ENCODE assay signal across 20 cellular contexts in the genomic region with DNA sequence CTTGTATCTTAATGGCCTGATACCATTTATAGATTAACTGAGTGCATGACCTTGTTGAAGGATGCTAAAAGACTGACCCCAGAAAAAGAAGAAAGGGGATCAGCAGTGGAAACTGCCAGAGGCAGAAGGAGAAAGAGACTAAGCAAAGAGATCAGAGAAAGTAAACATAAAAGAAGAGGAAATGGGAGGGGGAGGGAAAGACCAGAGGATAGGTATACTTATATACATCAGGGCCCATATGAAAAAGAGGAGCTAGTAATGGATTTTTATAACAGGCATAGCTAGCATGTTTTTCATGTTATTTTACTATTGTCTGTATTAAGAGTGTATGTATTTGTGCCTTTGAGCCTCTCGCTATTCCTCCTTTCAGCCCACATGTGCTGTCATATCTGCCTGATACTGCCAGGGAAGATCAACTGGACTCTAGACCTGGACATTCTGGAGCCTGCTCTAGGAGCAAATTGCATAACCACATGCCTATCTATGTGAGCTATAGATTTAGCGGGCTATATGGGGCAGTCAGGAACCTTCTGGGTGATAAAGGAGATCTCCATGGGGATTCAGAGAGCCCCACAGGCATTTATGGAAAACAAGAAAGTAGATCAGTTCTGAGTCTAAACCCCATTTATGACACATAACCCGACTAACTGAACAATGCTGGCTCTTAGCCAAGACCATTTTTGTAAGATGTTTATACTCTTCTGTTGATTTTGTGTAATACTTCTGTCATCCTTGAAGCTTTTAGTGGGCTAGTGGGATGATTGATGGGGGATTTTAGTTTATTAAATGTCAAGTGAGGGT. TPM values are rescaled to one million over a fixed set of nuclear protein-coding genes. Genes with fewer than 3 reads are reported as not detected.
DNase-seq lines count a peak whose midpoint lies in the region; ATAC-seq, FAIRE-seq and TF ChIP-seq lines count a peak whose summit lies in the region.
"Had no signal": no experiment of that assay in that cellular context is flagged by ENCODE, and none has a peak within 500 bp of the region (broad histone marks: within the 10 kb centered on the region; RNA-seq: fewer than 3 reads in every experiment).

No MANE protein-coding gene starts in this region.

- no peak for FAIRE-seq in GM12878 (lab: Jason Lieb, UNC)
- FAIRE-seq: GM12891, kidney had no signal

- H3K4me3 ChIP-seq in GM12878 = no peak overlapping the region
- no peak overlapping the region for H3K4me3 ChIP-seq in right lobe of liver
- H3K4me3 ChIP-seq: smooth muscle cell had no signal

- no peak overlapping the region for H3K4me2 ChIP-seq in GM12878 (ENCODE audit: control insufficient read depth, insufficient read depth)
- H3K4me2 ChIP-seq: smooth muscle cell had no signal

- no peak overlapping the region for H2AFZ ChIP-seq in GM12878 (ENCODE audit: control insufficient read depth, low read depth, low read length)

- BruUV-seq in GM12878 (replicated peaks; lab: Mats Ljungman, UMichigan) = no TSS peak

- POLR2A ChIA-PET in GM12878 (lab: Charles Lee) = no interaction called here

- TF ChIP-seq EP300 in Ishikawa (IDR thresholded peaks at IDR 0.05; ENCODE audit: borderline replicate concordance) = no peak
- TF ChIP-seq EP300 in GM12878 (IDR thresholded peaks at IDR 0.05; ENCODE audit: borderline replicate concordance in 1 of 2, control insufficient read depth in 1 of 2, low read depth in 2 of 2, low read length in 2 of 2) = no peak

- in situ Hi-C loops in GM12878 (cut with MboI) = no loop called here

- 43% methylated on average over 3 of the region's 3 CpGs for WGBS in GM12878 (ENCODE audit: insufficient coverage, insufficient replicate concordance, low lambda C conversion rate, missing lambda C conversion rate)
- WGBS in right lobe of liver (ENCODE audit: insufficient coverage, low coverage, low lambda C conversion rate, missing lambda C conversion rate) = 21% methylated on average over 3 of the region's 3 CpGs

- DNase-seq in GM12878 (ENCODE audit: low read depth, low spot score) (no peak), right lobe of liver (no peak), Kasumi-1 (lab: John Stamatoyannopoulos, UW) (no peak)
- DNase-seq: activated B cell treated with CpG ODN at 0.5 μM for 24 hours; activated CD8-positive, alpha-beta memory T cell treated with anti-CD3 and anti-CD28 coated beads, Interleukin-2, amount 10 ng/mL, durations not matched to agents 7 days and 5 days; activated naive CD4-positive, alpha-beta T cell treated with anti-CD3 and anti-CD28 coated beads, Interleukin-2, amount 50 U/mL, for 16 hours; caudate nucleus; endodermal cell; glutamatergic neuron; kidney; NCI-H1092; NCI-H446 had no signal

- CTCF ChIA-PET in GM12878 (lab: Yijun Ruan, JAX) = interaction anchor here (0.6 kb wide), 1 partner anchor 144 kb away, joined by 3 read pairs; no protein-coding TSS in a partner anchor

- H3K79me2 ChIP-seq in GM12878 (ENCODE audit: control insufficient read depth, insufficient read depth, low read length) = no peaks in the 10 kb centered on the region

- intact Hi-C loops in GM12878 (cut with micrococcal nuclease; ENCODE audit: unreplicated experiment) = no loop called here
- intact Hi-C loops in right lobe of liver (cut with DNase I) = no loop called here

- ATAC-seq in GM12878 (peak; percentile 24), right lobe of liver (peak; percentile 61 to 81 (median 69)), HG03280 (IDR thresholded peaks at IDR 0.05; ENCODE audit: unreplicated experiment) (no peak), HG03135 (IDR thresholded peaks at IDR 0.05; ENCODE audit: unreplicated experiment) (no peak)
- ATAC-seq: activated CD8-positive, alpha-beta memory T cell treated with anti-CD3 and anti-CD28 coated beads, Interleukin-2, amount 10 ng/mL, durations not matched to agents 7 days and 5 days had no signal

- no peak for TF ChIP-seq POLR2A in GM12878 (IDR thresholded peaks at IDR 0.05; ENCODE audit: low read depth, low read length)
- no peak for TF ChIP-seq POLR2A in right lobe of liver (IDR thresholded peaks at IDR 0.05)

- no peak overlapping the region for H3K27ac ChIP-seq in GM12878 (ENCODE audit: control insufficient read depth, insufficient read depth)
- H3K27ac ChIP-seq in right lobe of liver = no peak overlapping the region
- H3K27ac ChIP-seq: C4-2B had no signal

- H3K27me3 ChIP-seq in GM12878 (replicated peaks in 1 of 2; ENCODE audit: control insufficient read depth in 2 of 2, insufficient read depth in 2 of 2, low read length in 1 of 2) (no peaks in the 10 kb centered on the region), right lobe of liver (no peaks in the 10 kb centered on the region)

- H3K4me1 ChIP-seq in GM12878 (ENCODE audit: control insufficient read depth, insufficient read depth, low read length) (no peaks in the 10 kb centered on the region), right lobe of liver (no peaks in the 10 kb centered on the region)

- SMC1A ChIA-PET in GM12878 (lab: Charles Lee; ENCODE audit: uncharacterized antibody, unreplicated experiment) = no interaction called here

- no peak overlapping the region for H3K9ac ChIP-seq in GM12878 (ENCODE audit: control insufficient read depth, insufficient read depth, low read length)

- TF ChIP-seq RAD21 in Ishikawa (IDR thresholded peaks at IDR 0.05; ENCODE audit: low read depth) = no peak
- TF ChIP-seq RAD21 in GM12878 (IDR thresholded peaks at IDR 0.05; ENCODE audit: insufficient read depth, low read depth, low read length) = no peak

- no peaks in the 10 kb centered on the region for H3K9me3 ChIP-seq in GM12878 (replicated peaks; ENCODE audit: control insufficient read depth, insufficient read depth, low read length)
- H3K9me3 ChIP-seq in right lobe of liver = no peaks in the 10 kb centered on the region

- no peaks in the 10 kb centered on the region for H3K36me3 ChIP-seq in GM12878 (ENCODE audit: control insufficient read depth in 2 of 2, insufficient read depth in 2 of 2, low read length in 1 of 2)
- H3K36me3 ChIP-seq in right lobe of liver = no peaks in the 10 kb centered on the region

- RAD21 ChIA-PET in GM12878 (lab: Charles Lee; ENCODE audit: unreplicated experiment) = no interaction called here

- TF ChIP-seq CTCF in GM12878 (IDR thresholded peaks at IDR 0.05 in 2 of 3, conservative IDR thresholded peaks at IDR 0.05 in 1 of 3; ENCODE audit: control insufficient read depth in 2 of 3, extremely low read depth in 1 of 3, insufficient read depth in 1 of 3, low read depth in 3 of 3, low read length in 3 of 3) = no peak
- TF ChIP-seq CTCF in right lobe of liver (IDR thresholded peaks at IDR 0.05) = no peak

- no peaks in the 10 kb centered on the region for H4K20me1 ChIP-seq in GM12878 (ENCODE audit: control insufficient read depth, insufficient read depth)

RNA-seq across cellular contexts. Expression of a gene that starts 13.4 kb away (rescaled TPM):
- 13.3 and 15.4 TPM in 2 replicates for total RNA-seq in GM12878 (2013; cell fraction: nucleolus; rRNA removed)
- total RNA-seq in GM12878 (2014; rRNA removed) (36.8 and 43.4 TPM in 2 replicates), GM12878 (2014; rRNA removed; fragmentation: Illumina TruSeq; extraction: Trizol) (29.6 and 31.6 TPM in 2 replicates), GM12878 (2021) (47.7 and 50.4 TPM in 2 replicates), right lobe of liver (10 to 100 TPM; 21.2 to 31.1 (median 24.1) TPM)
- polyA plus RNA-seq in GM12878 (2011; ENCODE audit: low read depth) = 20.5 TPM
- polyA plus RNA-seq in GM12878 (2011; rRNA removed) (48.2 and 48.4 TPM in 2 replicates), GM12878 (2014; fragmentation: Illumina TruSeq; extraction: Trizol) (31.4 and 38.3 TPM in 2 replicates), GM12878 (2014; fragmentation: Nextera tagmentation; extraction: Ambion mirVana) (10 to 100 TPM; 13.5 to 22.6 TPM), GM12878 (2014; rRNA removed) (40.0 and 40.6 TPM in 2 replicates), GM12878 (2016; fragmentation: Nextera tagmentation; extraction: Ambion mirVana) (1 to 10 TPM; 4.4 TPM)
- polyA plus RNA-seq in GM12878 (2011; cell fraction: cytosol; rRNA removed) = 44.8 and 46.7 TPM in 2 replicates
- polyA plus RNA-seq in GM12878 (2011; cell fraction: nucleus; rRNA removed) = 14.7 and 16.3 TPM in 2 replicates
- polyA plus RNA-seq in GM12878 (2012) = 24.9 and 25.4 TPM in 2 replicates
- 26.0 and 39.9 TPM in 2 replicates for polyA minus RNA-seq in GM12878 (2011; rRNA and poly(A)+ RNA removed)
- 14.7 and 15.8 TPM in 2 replicates for polyA minus RNA-seq in GM12878 (2011; cell fraction: cytosol; rRNA and poly(A)+ RNA removed)
- polyA minus RNA-seq in GM12878 (2011; cell fraction: nucleus; rRNA and poly(A)+ RNA removed) = 4.6 and 10.0 TPM in 2 replicates

RNA-seq across cellular contexts. Expression of a gene that starts 14.1 kb away (rescaled TPM):
- total RNA-seq in GM12878 (2013; cell fraction: nucleolus; rRNA removed) = 3.5 and 4.2 TPM in 2 replicates
- total RNA-seq in GM12878 (2014; rRNA removed) (2.7 and 2.8 TPM in 2 replicates), GM12878 (2014; rRNA removed; fragmentation: Illumina TruSeq; extraction: Trizol) (1.9 and 2.4 TPM in 2 replicates), GM12878 (2021) (6.9 and 8.1 TPM in 2 replicates), right lobe of liver (10 to 100 TPM in 2 of 6 experiments, 1 to 10 TPM in 4; 5.2 to 12.1 (median 8.5) TPM)
- 2.8 TPM for polyA plus RNA-seq in GM12878 (2011; ENCODE audit: low read depth)
- polyA plus RNA-seq in GM12878 (2011; rRNA removed) (2.0 and 3.3 TPM in 2 replicates), GM12878 (2014; fragmentation: Illumina TruSeq; extraction: Trizol) (1.1 and 2.9 TPM in 2 replicates), GM12878 (2014; fragmentation: Nextera tagmentation; extraction: Ambion mirVana) (under 1 TPM; 0.05 to 0.11 TPM), GM12878 (2014; rRNA removed) (3.2 and 3.4 TPM in 2 replicates), GM12878 (2016; fragmentation: Nextera tagmentation; extraction: Ambion mirVana) (1 to 10 TPM in 1 of 2 experiments, under 1 TPM in 1; 0.97 to 1.2 TPM)
- polyA plus RNA-seq in GM12878 (2011; cell fraction: cytosol; rRNA removed) = 3.9 and 4.4 TPM in 2 replicates
- 8.0 and 8.2 TPM in 2 replicates for polyA plus RNA-seq in GM12878 (2011; cell fraction: nucleus; rRNA removed)
- 4.9 and 5.6 TPM in 2 replicates for polyA plus RNA-seq in GM12878 (2012)
- 1.6 and 3.6 TPM in 2 replicates for polyA minus RNA-seq in GM12878 (2011; rRNA and poly(A)+ RNA removed)
- polyA minus RNA-seq in GM12878 (2011; cell fraction: cytosol; rRNA and poly(A)+ RNA removed) = 1.4 and 2.4 TPM in 2 replicates
- polyA minus RNA-seq in GM12878 (2011; cell fraction: nucleus; rRNA and poly(A)+ RNA removed) = 0.97 and 1.1 TPM in 2 replicates

RNA-seq across cellular contexts. Expression of a gene that starts 25.0 kb away (rescaled TPM):
- 11.1 and 15.9 TPM in 2 replicates for total RNA-seq in GM12878 (2013; cell fraction: nucleolus; rRNA removed)
- total RNA-seq in GM12878 (2014; rRNA removed) (0.54 and 2.3 TPM in 2 replicates), GM12878 (2014; rRNA removed; fragmentation: Illumina TruSeq; extraction: Trizol) (2.5 and 4.0 TPM in 2 replicates), GM12878 (2021) (4.0 and 4.8 TPM in 2 replicates), right lobe of liver (not detected)
- 2.0 TPM for polyA plus RNA-seq in GM12878 (2011; ENCODE audit: low read depth)
- polyA plus RNA-seq in GM12878 (2011; rRNA removed) (4.8 and 9.0 TPM in 2 replicates), GM12878 (2014; fragmentation: Illumina TruSeq; extraction: Trizol) (2.1 and 27.5 TPM in 2 replicates), GM12878 (2014; fragmentation: Nextera tagmentation; extraction: Ambion mirVana) (1 to 10 TPM; 2.1 to 2.8 TPM), GM12878 (2014; rRNA removed) (1.8 and 2.7 TPM in 2 replicates), GM12878 (2016; fragmentation: Nextera tagmentation; extraction: Ambion mirVana) (1 to 10 TPM in 1 of 2 experiments, under 1 TPM in 1; 0.82 to 2.4 TPM)
- 0.77 and 4.0 TPM in 2 replicates for polyA plus RNA-seq in GM12878 (2011; cell fraction: cytosol; rRNA removed)
- polyA plus RNA-seq in GM12878 (2011; cell fraction: nucleus; rRNA removed) = 35.1 and 37.9 TPM in 2 replicates
- 4.1 and 6.2 TPM in 2 replicates for polyA plus RNA-seq in GM12878 (2012)
- 10.9 and 14.8 TPM in 2 replicates for polyA minus RNA-seq in GM12878 (2011; rRNA and poly(A)+ RNA removed)
- not detected in 2 replicates for polyA minus RNA-seq in GM12878 (2011; cell fraction: cytosol; rRNA and poly(A)+ RNA removed)
- 18.4 and 25.0 TPM in 2 replicates for polyA minus RNA-seq in GM12878 (2011; cell fraction: nucleus; rRNA and poly(A)+ RNA removed)
- total RNA-seq: endodermal cell, mucosa of gallbladder, osteoblast, smooth muscle cell had no signal
- polyA plus RNA-seq: smooth muscle cell had no signal

RNA-seq across cellular contexts. Expression of a gene that starts 29.8 kb away (rescaled TPM):
- total RNA-seq in GM12878 (2013; cell fraction: nucleolus; rRNA removed) = 246 and 297 TPM in 2 replicates
- total RNA-seq in GM12878 (2014; rRNA removed) (58.6 and 63.9 TPM in 2 replicates), GM12878 (2014; rRNA removed; fragmentation: Illumina TruSeq; extraction: Trizol) (79.4 and 89.8 TPM in 2 replicates), GM12878 (2021) (155 and 159 TPM in 2 replicates), right lobe of liver (1 to 10 TPM in 5 of 6 experiments, under 1 TPM in 1; 0.64 to 4.0 (median 1.7) TPM)
- 226 TPM for polyA plus RNA-seq in GM12878 (2011; ENCODE audit: low read depth)
- polyA plus RNA-seq in GM12878 (2011; rRNA removed) (523 and 686 TPM in 2 replicates), GM12878 (2014; fragmentation: Illumina TruSeq; extraction: Trizol) (485 TPM in 2 replicates), GM12878 (2014; fragmentation: Nextera tagmentation; extraction: Ambion mirVana) (100 to 1,000 TPM; 135 to 138 TPM), GM12878 (2014; rRNA removed) (189 and 207 TPM in 2 replicates), GM12878 (2016; fragmentation: Nextera tagmentation; extraction: Ambion mirVana) (100 to 1,000 TPM; 236 to 269 TPM)
- 1,216 and 1,425 TPM in 2 replicates for polyA plus RNA-seq in GM12878 (2011; cell fraction: cytosol; rRNA removed)
- 357 and 510 TPM in 2 replicates for polyA plus RNA-seq in GM12878 (2011; cell fraction: nucleus; rRNA removed)
- 212 and 286 TPM in 2 replicates for polyA plus RNA-seq in GM12878 (2012)
- 484 and 716 TPM in 2 replicates for polyA minus RNA-seq in GM12878 (2011; rRNA and poly(A)+ RNA removed)
- 108 and 119 TPM in 2 replicates for polyA minus RNA-seq in GM12878 (2011; cell fraction: cytosol; rRNA and poly(A)+ RNA removed)
- polyA minus RNA-seq in GM12878 (2011; cell fraction: nucleus; rRNA and poly(A)+ RNA removed) = 133 and 149 TPM in 2 replicates
- total RNA-seq: endodermal cell, osteoblast, smooth muscle cell had no signal
- polyA plus RNA-seq: smooth muscle cell had no signal

RNA-seq across cellular contexts. Expression of a gene that starts 36.8 kb away (rescaled TPM):
- 95.7 and 99.0 TPM in 2 replicates for total RNA-seq in GM12878 (2013; cell fraction: nucleolus; rRNA removed)
- total RNA-seq in GM12878 (2014; rRNA removed) = 14.8 and 20.3 TPM in 2 replicates
- 5.7 and 5.9 TPM in 2 replicates for total RNA-seq in GM12878 (2014; rRNA removed; fragmentation: Illumina TruSeq; extraction: Trizol)
- 28.5 and 28.8 TPM in 2 replicates for total RNA-seq in GM12878 (2021)
- 19.3 TPM for polyA plus RNA-seq in GM12878 (2011; ENCODE audit: low read depth)
- polyA plus RNA-seq in GM12878 (2011; rRNA removed) = 4.9 and 13.0 TPM in 2 replicates
- polyA plus RNA-seq in GM12878 (2011; cell fraction: cytosol; rRNA removed) = 12.9 and 18.1 TPM in 2 replicates
- 125 and 131 TPM in 2 replicates for polyA plus RNA-seq in GM12878 (2011; cell fraction: nucleus; rRNA removed)
- 21.2 and 24.5 TPM in 2 replicates for polyA plus RNA-seq in GM12878 (2012)
- 18.3 and 18.9 TPM in 2 replicates for polyA plus RNA-seq in GM12878 (2014; fragmentation: Illumina TruSeq; extraction: Trizol)
- polyA plus RNA-seq in GM12878 (2014; fragmentation: Nextera tagmentation; extraction: Ambion mirVana) = 1 to 10 TPM in 1 of 2 experiments, under 1 TPM in 1; 0.68 to 1.7 TPM
- 13.5 and 15.2 TPM in 2 replicates for polyA plus RNA-seq in GM12878 (2014; rRNA removed)
- 10 to 100 TPM; 13.9 to 14.0 TPM for polyA plus RNA-seq in GM12878 (2016; fragmentation: Nextera tagmentation; extraction: Ambion mirVana)
- 41.0 and 75.2 TPM in 2 replicates for polyA minus RNA-seq in GM12878 (2011; rRNA and poly(A)+ RNA removed)
- 23.8 and 31.8 TPM in 2 replicates for polyA minus RNA-seq in GM12878 (2011; cell fraction: cytosol; rRNA and poly(A)+ RNA removed)
- polyA minus RNA-seq in GM12878 (2011; cell fraction: nucleus; rRNA and poly(A)+ RNA removed) = 61.7 and 72.0 TPM in 2 replicates
- total RNA-seq in right lobe of liver = 10 to 100 TPM in 5 of 6 experiments, 1 to 10 TPM in 1; 7.8 to 16.3 (median 12.5) TPM

Comparison
In these comparisons a context has a peak if more than half of its experiments do, and no peak if none do; other contexts are left out.
1. ATAC-seq: peak in GM12878 (single experiment) and right lobe of liver (4 of 4); none in HG03280 (single experiment) and HG03135 (single experiment).